In the genomic region with DNA sequence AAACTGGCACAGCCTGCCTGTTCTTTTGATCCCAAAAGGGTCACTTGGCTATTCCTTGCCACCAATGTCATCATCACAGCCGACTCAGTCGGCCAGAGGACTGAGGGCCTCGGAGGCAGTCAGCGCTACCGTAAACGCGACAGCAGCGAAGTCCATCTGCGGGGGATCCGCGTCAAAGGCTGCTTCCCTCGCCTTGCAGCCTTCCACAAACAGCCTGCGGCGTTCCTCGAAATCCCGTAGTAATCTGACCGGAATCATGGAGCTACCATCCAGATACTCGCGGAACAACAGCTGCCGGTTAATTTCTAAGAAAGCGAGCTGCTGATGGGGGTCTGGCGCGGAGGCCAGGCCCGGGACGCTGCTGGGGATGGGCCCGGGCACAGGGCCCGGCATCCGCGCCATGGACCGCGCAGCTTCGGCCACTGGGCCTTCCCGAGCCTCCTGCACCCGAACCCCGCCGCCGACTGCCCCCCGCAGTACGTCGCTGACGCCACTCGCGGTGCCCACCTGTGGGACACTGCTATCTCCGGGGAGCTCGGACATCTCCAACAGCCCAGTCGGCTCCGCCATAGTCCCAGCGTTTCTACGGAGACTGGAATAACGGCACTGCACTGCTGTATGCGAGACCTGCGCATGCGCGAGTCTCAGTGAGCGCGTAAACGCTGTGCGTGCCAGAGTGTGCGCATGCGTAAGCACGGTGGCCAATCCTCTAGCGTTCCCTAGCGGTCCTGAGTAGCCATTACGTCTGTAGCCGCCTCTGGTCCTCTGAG, we compare ENCODE assay signal across 8 cellular contexts. TPM values are rescaled to one million over a fixed set of nuclear protein-coding genes. Genes with fewer than 3 reads are reported as not detected.
DNase-seq lines count a peak whose midpoint lies in the region; ATAC-seq and TF ChIP-seq lines count a peak whose summit lies in the region.

A gene with protein sequence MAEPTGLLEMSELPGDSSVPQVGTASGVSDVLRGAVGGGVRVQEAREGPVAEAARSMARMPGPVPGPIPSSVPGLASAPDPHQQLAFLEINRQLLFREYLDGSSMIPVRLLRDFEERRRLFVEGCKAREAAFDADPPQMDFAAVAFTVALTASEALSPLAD (minus strand): TSS at position 620 of the 770 bp plus-strand sequence. CDS start 50 bp downstream, at position 570.

- H3K4me3 Mint-ChIP-seq in progenitor cell of endocrine pancreas (ENCODE audit: low read depth): peak within 1 kb of the TSS; percentile 91

- peak; percentile 95 for TF ChIP-seq CTCF in GM13976 (IDR thresholded peaks at IDR 0.05; ENCODE audit: borderline replicate concordance, control extremely low read depth, extremely low read depth, insufficient read depth, missing control alignments)
- TF ChIP-seq CTCF in left ventricle myocardium inferior (IDR thresholded peaks at IDR 0.05; ENCODE audit: borderline replicate concordance): peak; percentile 98
- peak; percentile 88 for TF ChIP-seq CTCF in progenitor cell of endocrine pancreas (IDR thresholded peaks at IDR 0.05; ENCODE audit: unreplicated experiment)

- peaks cover 2% of the 10 kb centered on the region for H3K4me1 Mint-ChIP-seq in progenitor cell of endocrine pancreas (ENCODE audit: low read depth)

- in situ Hi-C loops in GM13976 (cut with MboI; ENCODE audit: low sequenced_read_pairs, unreplicated experiment): no loop called here

- H3K27me3 ChIP-seq in left ventricle myocardium inferior (ENCODE audit: low read depth): no peaks in the 10 kb centered on the region

- no peaks in the 10 kb centered on the region for H3K9me3 Mint-ChIP-seq in progenitor cell of endocrine pancreas (ENCODE audit: low read depth)

- H3K4me1 ChIP-seq in left ventricle myocardium inferior: peaks cover 31% of the 10 kb centered on the region

- no peaks in the 10 kb centered on the region for H3K36me3 Mint-ChIP-seq in progenitor cell of endocrine pancreas (ENCODE audit: insufficient read depth)

- H3K4me3 ChIP-seq in left ventricle myocardium inferior: peak within 1 kb of the TSS; percentile 97

- ATAC-seq in HG02852 (IDR thresholded peaks at IDR 0.05; ENCODE audit: unreplicated experiment): peak; percentile 89

- H3K9me3 ChIP-seq in left ventricle myocardium inferior (replicated peaks): no peaks in the 10 kb centered on the region

- H3K27me3 Mint-ChIP-seq in progenitor cell of endocrine pancreas: no peaks in the 10 kb centered on the region

- intact Hi-C loops in left ventricle myocardium inferior (cut with micrococcal nuclease): no loop called here

- DNase-seq in GM13976 (ENCODE audit: low spot score) (peak; percentile 97), NCI-H1436 (lab: John Stamatoyannopoulos, UW) (peak; percentile 95), SW480 (ENCODE audit: low spot score) (peak; percentile 94), amniotic epithelial cell (ENCODE audit: low read depth) (peak; percentile 88), left ventricle myocardium inferior (peak; percentile 94), progenitor cell of endocrine pancreas (ENCODE audit: low spot score, unreplicated experiment) (peak; percentile 90), ureter (ENCODE audit: low spot score) (peak; percentile 95)

- H3K27ac ChIP-seq in left ventricle myocardium inferior (replicated peaks): peak within 1 kb of the TSS; percentile 89

- peaks cover 4% of the 10 kb centered on the region for H3K36me3 ChIP-seq in left ventricle myocardium inferior

- peak within 1 kb of the TSS; percentile 88 for H3K27ac Mint-ChIP-seq in progenitor cell of endocrine pancreas

RNA-seq across cellular contexts. Expression of the gene that starts here (rescaled TPM):
- 2.1 TPM for total RNA-seq in left ventricle myocardium inferior
- total RNA-seq in progenitor cell of endocrine pancreas: 1.8 and 2.0 TPM in 2 replicates
- total RNA-seq in ureter: 2.4 TPM

Comparison
In these comparisons a context has a peak if more than half of its experiments do, and no peak if none do; other contexts are left out.
1. Peak in every context shown above with its lines: DNase-seq, ATAC-seq, H3K4me3 ChIP-seq and H3K27ac ChIP-seq.